17 cellular contexts compared by ENCODE assay signal in genomic region chr2:190451561-190452176, GRCh38. TPM values are rescaled to one million over a fixed set of nuclear protein-coding genes. Genes with fewer than 3 reads are reported as not detected.
A peak's percentile ranks its signal among the peaks of the same experiment; 100 is the strongest.
DNase-seq lines count a peak whose midpoint lies in the region; ATAC-seq and TF ChIP-seq lines count a peak whose summit lies in the region.
"Had no signal": no experiment of that assay in that cellular context is flagged by ENCODE, and none has a peak within 500 bp of the region (broad histone marks: within the 10 kb centered on the region; RNA-seq: fewer than 3 reads in every experiment).

No MANE protein-coding gene starts in this region.

- peak; percentile 30 for DNase-seq in EL
- peak; percentile 38 for DNase-seq in RKO (ENCODE audit: low spot score)
- peak; percentile 58 for DNase-seq in choroid plexus epithelial cell (ENCODE audit: low read depth)
- peak; percentile 43 for DNase-seq in osteoblast (ENCODE audit: insufficient read length, low spot score, missing footprints)
- no peak for DNase-seq in NCI-H69 (lab: John Stamatoyannopoulos, UW)
- no peak for DNase-seq in SJCRH30
- DNase-seq in hepatic stellate cell (ENCODE audit: low spot score): no peak
- DNase-seq: CD4-positive, alpha-beta memory T cell; GDM1; left ventricle myocardium superior; MG63; naive B cell; NCI-H2029 treated with DMSO at 0.1 percent for 48 hours; NCI-H526; psoas muscle had no signal

- H3K4me2 ChIP-seq in osteoblast (ENCODE audit: insufficient read depth, low read length): no peak overlapping the region

- no peak overlapping the region for H3K27ac ChIP-seq in osteoblast (ENCODE audit: low read depth, low read length)
- H3K27ac ChIP-seq in SJCRH30: no peak overlapping the region
- H3K27ac ChIP-seq: foreskin keratinocyte, psoas muscle had no signal

- H3K4me1 ChIP-seq in osteoblast (ENCODE audit: insufficient read depth, low read length) (peaks cover 10% of the 10 kb centered on the region), SJCRH30 (peaks cover 4% of the 10 kb centered on the region; the same call in 1 of the 2 replicates)
- H3K4me1 ChIP-seq: psoas muscle had no signal

- H3K36me3 ChIP-seq in osteoblast (ENCODE audit: insufficient read depth, low read length): no peaks in the 10 kb centered on the region
- no peaks in the 10 kb centered on the region for H3K36me3 ChIP-seq in SJCRH30
- H3K36me3 ChIP-seq: MG63 had no signal

- H3K9me3 ChIP-seq in osteoblast (ENCODE audit: low read depth, low read length) (no peaks in the 10 kb centered on the region), SJCRH30 (replicated peaks) (no peaks in the 10 kb centered on the region)
- H3K9me3 ChIP-seq: MG63, psoas muscle had no signal

- H4K20me1 ChIP-seq in osteoblast (ENCODE audit: insufficient read depth, low read length): no peaks in the 10 kb centered on the region

- H3K27me3 ChIP-seq in osteoblast (ENCODE audit: insufficient read depth, low read length) (no peaks in the 10 kb centered on the region), SJCRH30 (no peaks in the 10 kb centered on the region)
- H3K27me3 ChIP-seq: foreskin keratinocyte, MG63 had no signal

- no peak overlapping the region for H2AFZ ChIP-seq in osteoblast (ENCODE audit: low read length)

- ATAC-seq in HG03045 (IDR thresholded peaks at IDR 0.05; ENCODE audit: unreplicated experiment): no peak
- ATAC-seq: foreskin keratinocyte, left ventricle myocardium superior, psoas muscle had no signal

- H3K4me3 ChIP-seq in choroid plexus epithelial cell (ENCODE audit: low read depth, low read length) (no peak overlapping the region), osteoblast (ENCODE audit: insufficient read depth, low read length) (no peak overlapping the region), SJCRH30 (no peak overlapping the region)
- H3K4me3 ChIP-seq: MG63, psoas muscle had no signal

- H3K79me2 ChIP-seq in osteoblast (ENCODE audit: insufficient read depth, low read length): no peaks in the 10 kb centered on the region

- TF ChIP-seq CTCF in choroid plexus epithelial cell (conservative IDR thresholded peaks at IDR 0.05; ENCODE audit: low read depth, low read length) (no peak), osteoblast (IDR thresholded peaks at IDR 0.05; ENCODE audit: extremely low read depth, low read depth, low read length) (no peak)

RNA-seq across cellular contexts. Expression of gene MFSD6, which starts 43.5 kb away (rescaled TPM):
- total RNA-seq in osteoblast: 11.2 and 13.6 TPM in 2 replicates
- total RNA-seq in SJCRH30 (2014; rRNA removed; shearing (Covaris generic)): 14.4 TPM in 2 replicates

Comparison
In these comparisons a context has a peak if more than half of its experiments do, and no peak if none do; other contexts are left out.
1. DNase-seq: peak in EL (single experiment), RKO (single experiment), choroid plexus epithelial cell (single experiment) and osteoblast (single experiment); none in NCI-H69 (single experiment), SJCRH30 (0 of 2) and hepatic stellate cell (single experiment).